In the genomic region with DNA sequence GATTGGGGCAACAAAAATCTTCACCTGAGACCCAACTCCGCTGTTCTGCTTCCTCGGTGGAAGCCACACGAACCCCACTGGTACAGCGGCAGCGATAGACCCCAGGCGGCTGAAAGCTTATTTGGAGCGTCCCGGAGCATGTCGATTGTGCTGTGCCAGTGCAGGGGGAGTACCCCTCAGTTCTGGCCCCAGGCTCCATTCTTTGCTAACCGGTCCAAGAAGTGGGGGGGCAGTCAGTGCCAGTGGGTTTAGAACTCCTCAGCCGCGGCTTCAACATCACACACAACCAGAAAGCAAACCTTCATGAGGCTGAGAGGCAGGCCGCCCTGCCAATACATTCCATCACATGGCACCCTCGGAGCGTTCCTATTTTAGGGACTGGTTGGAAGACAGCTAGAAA, we compare ENCODE assay signal across 8 cellular contexts. TPM values are rescaled to one million over a fixed set of nuclear protein-coding genes. Genes with fewer than 3 reads are reported as not detected.
DNase-seq lines count a peak whose midpoint lies in the region; ATAC-seq and TF ChIP-seq lines count a peak whose summit lies in the region.

No MANE protein-coding gene starts in this region.

- no peak for DNase-seq in activated CD4-positive, alpha-beta T cell treated with anti-CD3 and anti-CD28 coated beads, Interleukin-2, amount 10 ng/mL, durations not matched to agents 7 days and 5 days
- no peak for DNase-seq in activated CD4-positive, alpha-beta T cell treated with anti-CD3 and anti-CD28 coated beads, Interleukin-2, amount 50 U/mL, for 1 hour
- DNase-seq in adrenal gland = peak in 4 of 7 donors; percentile 37 to 49 (median 42)
- DNase-seq in NCI-H345 (lab: John Stamatoyannopoulos, UW) = no peak
- DNase-seq in NCI-H526 (lab: John Stamatoyannopoulos, UW) = no peak

- no peak for ATAC-seq in GM19452 (IDR thresholded peaks at IDR 0.05; ENCODE audit: unreplicated experiment)

- TF ChIP-seq POLR2A in adrenal gland (IDR thresholded peaks at IDR 0.05) = no peak

- no peaks in the 10 kb centered on the region for H3K27me3 ChIP-seq in adrenal gland
- H3K27me3 ChIP-seq in layer of hippocampus (ENCODE audit: control insufficient read depth, insufficient read depth, low read length) = no peaks in the 10 kb centered on the region
- no peaks in the 10 kb centered on the region for H3K27me3 ChIP-seq in thymus (ENCODE audit: control insufficient read depth, insufficient read depth)

- CTCF ChIA-PET in activated CD4-positive, alpha-beta T cell treated with anti-CD3 and anti-CD28 coated beads, Interleukin-2, amount 10 ng/mL, durations not matched to agents 7 days and 5 days (lab: Charles Lee) = interaction anchor here (0.5 to 4.7 kb wide), 5 partner anchors 9 to 385 kb away, joined by 3 to 28 read pairs (median 4); no protein-coding TSS in a partner anchor

- H3K4me1 ChIP-seq in adrenal gland (replicated peaks in 1 of 2) (peaks cover 34 to 60% of the 10 kb centered on the region in 2 donors), thymus (ENCODE audit: control insufficient read depth, insufficient read depth, low read length) (peaks cover 17% of the 10 kb centered on the region)

- H3K27ac Mint-ChIP-seq in activated CD4-positive, alpha-beta T cell treated with anti-CD3 and anti-CD28 coated beads, Interleukin-2, amount 10 ng/mL, durations not matched to agents 7 days and 5 days = peak overlapping the region; percentile 91

- peaks cover 49% of the 10 kb centered on the region for H3K4me1 Mint-ChIP-seq in activated CD4-positive, alpha-beta T cell treated with anti-CD3 and anti-CD28 coated beads, Interleukin-2, amount 10 ng/mL, durations not matched to agents 7 days and 5 days

- no peaks in the 10 kb centered on the region for H3K9me3 ChIP-seq in adrenal gland (replicated peaks in 1 of 3)
- H3K9me3 ChIP-seq in thymus (ENCODE audit: control insufficient read depth) = peaks cover 2% of the 10 kb centered on the region

- H3K4me3 ChIP-seq in adrenal gland = peak overlapping the region in 3 of 4 donors; percentile 6 to 72 (median 18)
- peak overlapping the region; percentile 78 for H3K4me3 ChIP-seq in thymus (ENCODE audit: low read length)

- POLR2A ChIA-PET in activated CD4-positive, alpha-beta T cell treated with anti-CD3 and anti-CD28 coated beads, Interleukin-2, amount 10 ng/mL, durations not matched to agents 7 days and 5 days (lab: Charles Lee) = interaction anchor here (0.7 kb wide), 1 partner anchor 8 kb away, joined by 4 read pairs; no protein-coding TSS in a partner anchor

- H3K36me3 ChIP-seq in adrenal gland (replicated peaks in 1 of 2) (no peaks in the 10 kb centered on the region), thymus (ENCODE audit: control insufficient read depth, insufficient read depth) (peaks cover 4% of the 10 kb centered on the region)

- H3K9me3 Mint-ChIP-seq in activated CD4-positive, alpha-beta T cell treated with anti-CD3 and anti-CD28 coated beads, Interleukin-2, amount 10 ng/mL, durations not matched to agents 7 days and 5 days = no peaks in the 10 kb centered on the region

- H3K27me3 Mint-ChIP-seq in activated CD4-positive, alpha-beta T cell treated with anti-CD3 and anti-CD28 coated beads, Interleukin-2, amount 10 ng/mL, durations not matched to agents 7 days and 5 days = no peaks in the 10 kb centered on the region

- WGBS in adrenal gland, 4 donors = 17 to 64% (median 28%) methylated on average over 3 to 15 of the region's 15 CpGs
- WGBS in thymus = 33% methylated on average over 15 of the region's 15 CpGs

- intact Hi-C loops in adrenal gland (cut with DNase I) = no loop called here

- H3K27ac ChIP-seq in adrenal gland (peak overlapping the region in 3 of 5 donors; percentile 97 to 99 (median 99)), layer of hippocampus (ENCODE audit: low read depth, low read length) (peak overlapping the region; percentile 82), thymus (ENCODE audit: low read depth) (no peak overlapping the region)

- TF ChIP-seq CTCF in adrenal gland (IDR thresholded peaks at IDR 0.05) = no peak

- no peaks in the 10 kb centered on the region for H3K36me3 Mint-ChIP-seq in activated CD4-positive, alpha-beta T cell treated with anti-CD3 and anti-CD28 coated beads, Interleukin-2, amount 10 ng/mL, durations not matched to agents 7 days and 5 days (ENCODE audit: low read depth)

- H3K4me3 Mint-ChIP-seq in activated CD4-positive, alpha-beta T cell treated with anti-CD3 and anti-CD28 coated beads, Interleukin-2, amount 10 ng/mL, durations not matched to agents 7 days and 5 days = peak overlapping the region; percentile 77

RNA-seq across cellular contexts. Expression of a gene that starts 1.7 kb away (rescaled TPM):
- 10 to 100 TPM; 24.2 to 31.1 TPM for total RNA-seq in activated CD4-positive, alpha-beta T cell treated with anti-CD3 and anti-CD28 coated beads, Interleukin-2, amount 10 ng/mL, durations not matched to agents 7 days and 5 days
- total RNA-seq in adrenal gland = 10 to 100 TPM in 7 of 8 donors, 1 to 10 TPM in 1; 9.4 to 43.9 (median 20.9) TPM
- polyA plus RNA-seq in adrenal gland = 10 to 100 TPM in 1 of 3 donors, 1 to 10 TPM in 2; 4.9 to 30.6 (median 7.7) TPM
- polyA plus RNA-seq in thymus = 9.8 TPM

Comparison
In these comparisons a context has a peak if more than half of its experiments do, and no peak if none do; other contexts are left out.
1. DNase-seq: peak in adrenal gland (4 of 7); none in activated CD4-positive, alpha-beta T cell treated with anti-CD3 and anti-CD28 coated beads, Interleukin-2, amount 10 ng/mL, durations not matched to agents 7 days and 5 days (single experiment), activated CD4-positive, alpha-beta T cell treated with anti-CD3 and anti-CD28 coated beads, Interleukin-2, amount 50 U/mL, for 1 hour (single experiment), NCI-H345 (single experiment) and NCI-H526 (0 of 2).